In the genomic region with DNA sequence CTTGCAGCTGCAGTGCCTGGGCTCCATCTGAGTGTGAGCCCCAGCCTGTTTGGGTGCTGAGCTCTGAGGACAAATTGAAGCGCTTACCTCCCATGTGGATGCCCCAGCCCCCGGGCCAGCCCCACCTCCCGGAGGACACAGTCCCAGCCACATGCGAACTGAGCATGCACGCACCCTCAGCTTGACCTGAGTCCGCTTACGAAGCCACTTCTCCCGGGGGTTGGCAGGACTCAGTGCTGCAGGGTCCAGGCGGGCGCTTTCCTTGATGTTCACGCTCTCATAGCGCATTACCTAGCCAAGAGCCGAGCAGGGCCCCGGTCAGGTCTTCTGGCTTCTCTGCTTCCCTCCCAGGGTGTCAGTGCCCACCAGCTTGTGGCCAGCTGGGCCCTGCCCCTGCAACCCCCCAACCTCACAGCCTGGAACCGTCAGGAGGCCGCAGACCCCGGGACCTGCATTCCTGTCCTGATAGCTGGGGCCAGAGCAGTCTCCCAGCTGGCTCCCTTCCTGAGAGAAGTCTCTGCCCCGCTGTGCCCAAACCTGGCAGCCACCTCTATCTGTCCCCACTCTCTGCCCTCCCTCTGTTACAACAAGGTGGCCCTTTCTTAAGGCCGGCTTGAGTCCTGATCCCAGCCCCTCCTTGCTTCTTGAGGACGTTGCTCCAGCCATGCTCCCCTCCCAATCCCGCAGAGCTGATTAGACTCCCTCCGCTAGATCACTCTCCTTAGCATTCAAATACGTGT, we compare ENCODE assay signal across 34 cellular contexts. TPM values are rescaled to one million over a fixed set of nuclear protein-coding genes. Genes with fewer than 3 reads are reported as not detected.
"Had no signal": no experiment of that assay in that cellular context is flagged by ENCODE, and none has a peak within 500 bp of the region (broad histone marks: within the 10 kb centered on the region; RNA-seq: fewer than 3 reads in every experiment).

No MANE protein-coding gene starts in this region.

- H3K27ac Mint-ChIP-seq: immature natural killer cell; mesothelial cell of epicardium; natural killer cell treated with Interleukin-12 subunit alpha and Interleukin-12 subunit beta and Interleukin-15 and Interleukin-18, amount 100 ng/mL, for 72 hours; stimulated activated naive B cell treated with anti-CD40 and anti-IgM and Interleukin-4, amounts not matched to agents 10 μg/mL and 1 μg/mL and 100 μg/mL, for 72 hours; stimulated activated naive CD8-positive, alpha-beta T cell treated with anti-CD3 and anti-CD28 coated beads, Interleukin-15, Interleukin-2, amounts not matched to agents 100 ng/mL and 50 ng/mL, for 24 hours had no signal

- DNase-seq: dermis blood vessel endothelial cell; effector memory CD4-positive, alpha-beta T cell; foreskin keratinocyte; heart right ventricle; hippocampal formation; immature natural killer cell; islet precursor cell; mesenchymal stem cell; mucosa of descending colon; naive B cell; sigmoid colon; stimulated activated CD4-positive, alpha-beta T cell treated with anti-CD3 and anti-CD28 coated beads, Interleukin-4, amount 100 ng/mL, for 4 hours; stimulated activated naive B cell treated with anti-CD40 and anti-IgM and Interleukin-4, amounts not matched to agents 10 μg/mL and 1 μg/mL and 100 μg/mL, for 72 hours; upper lobe of right lung; uterus had no signal

- H3K36me3 Mint-ChIP-seq: immature natural killer cell; naive B cell; natural killer cell treated with Interleukin-12 subunit alpha and Interleukin-12 subunit beta and Interleukin-15 and Interleukin-18, amount 100 ng/mL, for 72 hours had no signal

- H3K9me3 Mint-ChIP-seq: immature natural killer cell; naive B cell; natural killer cell treated with Interleukin-12 subunit alpha and Interleukin-12 subunit beta and Interleukin-15 and Interleukin-18, amount 100 ng/mL, for 72 hours; stimulated activated naive B cell treated with anti-CD40 and anti-IgM and Interleukin-4, amounts not matched to agents 10 μg/mL and 1 μg/mL and 100 μg/mL, for 72 hours; stimulated activated naive CD8-positive, alpha-beta T cell treated with anti-CD3 and anti-CD28 coated beads, Interleukin-15, Interleukin-2, amounts not matched to agents 100 ng/mL and 50 ng/mL, for 24 hours had no signal

- H3K9me3 ChIP-seq: esophagus muscularis mucosa, gastroesophageal sphincter, mucosa of descending colon, prostate gland, sigmoid colon, thoracic aorta, upper lobe of right lung, uterus had no signal

- H3K36me3 ChIP-seq: heart right ventricle, prostate gland, right atrium auricular region, thoracic aorta, upper lobe of right lung, uterus had no signal

- ATAC-seq: foreskin keratinocyte; gastroesophageal sphincter; heart right ventricle; left lobe of liver; mucosa of descending colon; stimulated activated naive B cell treated with anti-CD40 and anti-IgM and Interleukin-4, amounts not matched to agents 10 μg/mL and 1 μg/mL and 100 μg/mL, for 72 hours; upper lobe of right lung had no signal

- H3K4me1 ChIP-seq: heart right ventricle, prostate gland, right atrium auricular region, upper lobe of right lung, uterus had no signal

- H3K4me3 ChIP-seq: coronary artery, esophagus muscularis mucosa, gastroesophageal sphincter, heart right ventricle, mucosa of descending colon, prostate gland, right atrium auricular region, sigmoid colon, thoracic aorta, tibial nerve, upper lobe of right lung, uterus had no signal

- H3K4me1 Mint-ChIP-seq: immature natural killer cell had no signal

- H3K27me3 ChIP-seq: esophagus muscularis mucosa, foreskin keratinocyte, gastroesophageal sphincter, right atrium auricular region, sigmoid colon, tibial nerve, upper lobe of right lung, uterus had no signal

- H3K27me3 Mint-ChIP-seq: stimulated activated naive CD8-positive, alpha-beta T cell treated with anti-CD3 and anti-CD28 coated beads, Interleukin-15, Interleukin-2, amounts not matched to agents 100 ng/mL and 50 ng/mL, for 24 hours had no signal

- H3K27ac ChIP-seq: coronary artery, esophagus muscularis mucosa, foreskin keratinocyte, gastroesophageal sphincter, heart right ventricle, prostate gland, right atrium auricular region, sigmoid colon, thoracic aorta, tibial nerve, upper lobe of right lung, uterus had no signal

- H3K4me3 Mint-ChIP-seq: immature natural killer cell; mesothelial cell of epicardium; naive B cell; natural killer cell treated with Interleukin-12 subunit alpha and Interleukin-12 subunit beta and Interleukin-15 and Interleukin-18, amount 100 ng/mL, for 72 hours; neural crest cell; stimulated activated naive B cell treated with anti-CD40 and anti-IgM and Interleukin-4, amounts not matched to agents 10 μg/mL and 1 μg/mL and 100 μg/mL, for 72 hours; stimulated activated naive CD8-positive, alpha-beta T cell treated with anti-CD3 and anti-CD28 coated beads, Interleukin-15, Interleukin-2, amounts not matched to agents 100 ng/mL and 50 ng/mL, for 24 hours had no signal

- FAIRE-seq: endothelial cell of umbilical vein had no signal

RNA-seq across cellular contexts. Expression of gene PIMREG, which starts 24.0 kb away (rescaled TPM):
- total RNA-seq: sigmoid colon, thoracic aorta had no signal

RNA-seq across cellular contexts. Expression of gene AIPL1, which starts 33.3 kb away (rescaled TPM):
- total RNA-seq: dermis blood vessel endothelial cell; endothelial cell of umbilical vein; epithelial cell of proximal tubule; esophagus muscularis mucosa; fibroblast of lung; foreskin keratinocyte; gastroesophageal sphincter; heart right ventricle; left lobe of liver; lower leg skin; lung microvascular endothelial cell; mesothelial cell of epicardium; mucosa of descending colon; natural killer cell treated with Interleukin-12 subunit alpha and Interleukin-12 subunit beta and Interleukin-15 and Interleukin-18, amount 100 ng/mL, for 72 hours; neural crest cell; osteocyte; prostate gland; right atrium auricular region; sigmoid colon; skeletal muscle tissue; thoracic aorta; tibial nerve; upper lobe of right lung; uterus had no signal
- polyA plus RNA-seq: endothelial cell of umbilical vein, foreskin keratinocyte, immature natural killer cell, sigmoid colon had no signal
